ENCODE assay signal across 27 cellular contexts in genomic region chr12:44313188-44313587, GRCh38.
"Had no signal": no experiment of that assay in that cellular context is flagged by ENCODE, and none has a peak within 500 bp of the region (broad histone marks: within the 10 kb centered on the region; RNA-seq: fewer than 3 reads in every experiment).

No MANE protein-coding gene starts in this region.

- H3K36me3 ChIP-seq: colonic mucosa, esophagus muscularis mucosa, esophagus squamous epithelium, gastrocnemius medialis, gastroesophageal sphincter, heart left ventricle had no signal

- H3K27me3 ChIP-seq: colonic mucosa, dorsolateral prefrontal cortex, esophagus muscularis mucosa, esophagus squamous epithelium, foreskin keratinocyte, gastrocnemius medialis, gastroesophageal sphincter, heart left ventricle had no signal

- H3K4me3 ChIP-seq: colonic mucosa, coronary artery, dorsolateral prefrontal cortex, esophagus muscularis mucosa, esophagus squamous epithelium, gastrocnemius medialis, gastroesophageal sphincter, heart left ventricle had no signal

- FAIRE-seq: colon, endometrium, endothelial cell of umbilical vein, frontal cortex had no signal

- H3K4me1 ChIP-seq: colonic mucosa, esophagus muscularis mucosa, esophagus squamous epithelium, foreskin keratinocyte, gastrocnemius medialis, gastroesophageal sphincter had no signal

- H3K9me3 ChIP-seq: colonic mucosa, esophagus squamous epithelium had no signal

- DNase-seq: colonic mucosa; cortex of kidney; dermis blood vessel endothelial cell; dorsolateral prefrontal cortex; effector CD4-positive, alpha-beta T cell; effector CD8-positive, alpha-beta T cell; effector memory CD4-positive, alpha-beta T cell; effector memory CD8-positive, alpha-beta T cell; endodermal cell; erythroblast; esophagus squamous epithelium; foreskin fibroblast; foreskin keratinocyte; foreskin melanocyte; gastrocnemius medialis; glutamatergic neuron; head of caudate nucleus; heart left ventricle had no signal

- ATAC-seq: effector memory CD8-positive, alpha-beta T cell; esophagus mucosa; foreskin keratinocyte; gastrocnemius medialis; gastroesophageal sphincter; heart left ventricle had no signal

- H3K27ac ChIP-seq: colonic mucosa, coronary artery, epithelial cell of prostate, esophagus muscularis mucosa, esophagus squamous epithelium, foreskin keratinocyte, gastrocnemius medialis, gastroesophageal sphincter, heart left ventricle had no signal
